ENCODE assay signal across 1 cellular context in the genomic region with DNA sequence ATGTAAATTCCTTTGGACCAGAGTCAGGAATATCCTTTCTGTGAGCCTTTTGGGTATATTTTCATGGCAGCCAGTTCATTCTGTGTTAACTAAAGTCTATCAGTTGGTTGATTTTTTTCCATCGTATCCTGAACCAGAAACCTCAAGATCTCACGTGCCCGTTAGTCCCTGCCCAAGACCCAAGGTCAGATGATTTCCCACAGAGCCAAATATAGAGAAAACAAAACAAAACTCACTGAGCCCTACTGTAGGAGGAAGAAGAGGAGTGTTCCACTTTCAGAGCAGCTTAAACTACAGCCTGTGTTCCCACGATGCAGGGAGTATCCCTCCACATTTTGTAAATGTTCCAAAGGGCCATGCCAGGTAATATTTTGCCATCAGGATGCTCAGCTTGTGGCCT.
TF ChIP-seq lines count a peak whose summit lies in the region.

No MANE protein-coding gene starts in this region.

TF ChIP-seq in GM12878, 131 proteins besides CTCF, POLR2A, EP300 and RAD21 (continued from another document):
- TF ChIP-seq, protein P1, sequence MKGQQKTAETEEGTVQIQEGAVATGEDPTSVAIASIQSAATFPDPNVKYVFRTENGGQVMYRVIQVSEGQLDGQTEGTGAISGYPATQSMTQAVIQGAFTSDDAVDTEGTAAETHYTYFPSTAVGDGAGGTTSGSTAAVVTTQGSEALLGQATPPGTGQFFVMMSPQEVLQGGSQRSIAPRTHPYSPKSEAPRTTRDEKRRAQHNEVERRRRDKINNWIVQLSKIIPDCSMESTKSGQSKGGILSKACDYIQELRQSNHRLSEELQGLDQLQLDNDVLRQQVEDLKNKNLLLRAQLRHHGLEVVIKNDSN (IDR thresholded peaks at IDR 0.05; ENCODE audit: borderline replicate concordance, extremely low read length, insufficient read depth, low read depth, low read length): no peak
- no peak for TF ChIP-seq CEBPB (IDR thresholded peaks at IDR 0.05; ENCODE audit: borderline replicate concordance in 1 of 2, low read depth in 2 of 2, low read length in 2 of 2)
- TF ChIP-seq, protein P2, sequence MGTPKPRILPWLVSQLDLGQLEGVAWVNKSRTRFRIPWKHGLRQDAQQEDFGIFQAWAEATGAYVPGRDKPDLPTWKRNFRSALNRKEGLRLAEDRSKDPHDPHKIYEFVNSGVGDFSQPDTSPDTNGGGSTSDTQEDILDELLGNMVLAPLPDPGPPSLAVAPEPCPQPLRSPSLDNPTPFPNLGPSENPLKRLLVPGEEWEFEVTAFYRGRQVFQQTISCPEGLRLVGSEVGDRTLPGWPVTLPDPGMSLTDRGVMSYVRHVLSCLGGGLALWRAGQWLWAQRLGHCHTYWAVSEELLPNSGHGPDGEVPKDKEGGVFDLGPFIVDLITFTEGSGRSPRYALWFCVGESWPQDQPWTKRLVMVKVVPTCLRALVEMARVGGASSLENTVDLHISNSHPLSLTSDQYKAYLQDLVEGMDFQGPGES (IDR thresholded peaks at IDR 0.05): no peak
- TF ChIP-seq HDGF (IDR thresholded peaks at IDR 0.05): no peak
- TF ChIP-seq RUNX3 (IDR thresholded peaks at IDR 0.05; ENCODE audit: low read length): peak; percentile 82
- TF ChIP-seq FOXM1 (IDR thresholded peaks at IDR 0.05; ENCODE audit: low read depth, low read length): 0 out of 2 replicates have a peak, but pooled peaks have one; percentile 18
- no peak for TF ChIP-seq HDAC2 (IDR thresholded peaks at IDR 0.05)
- TF ChIP-seq POU2F2 (IDR thresholded peaks at IDR 0.05; ENCODE audit: borderline replicate concordance, low read depth, low read length): no peak
- no peak for TF ChIP-seq CBX3 (IDR thresholded peaks at IDR 0.05; ENCODE audit: borderline replicate concordance, low read depth)
- peak in 1 of 2 experiments; percentile 78; a peak in 2 of 4 replicates for TF ChIP-seq SRF (IDR thresholded peaks at IDR 0.05; ENCODE audit: low read depth in 2 of 2, low read length in 2 of 2)
- TF ChIP-seq, protein P3, sequence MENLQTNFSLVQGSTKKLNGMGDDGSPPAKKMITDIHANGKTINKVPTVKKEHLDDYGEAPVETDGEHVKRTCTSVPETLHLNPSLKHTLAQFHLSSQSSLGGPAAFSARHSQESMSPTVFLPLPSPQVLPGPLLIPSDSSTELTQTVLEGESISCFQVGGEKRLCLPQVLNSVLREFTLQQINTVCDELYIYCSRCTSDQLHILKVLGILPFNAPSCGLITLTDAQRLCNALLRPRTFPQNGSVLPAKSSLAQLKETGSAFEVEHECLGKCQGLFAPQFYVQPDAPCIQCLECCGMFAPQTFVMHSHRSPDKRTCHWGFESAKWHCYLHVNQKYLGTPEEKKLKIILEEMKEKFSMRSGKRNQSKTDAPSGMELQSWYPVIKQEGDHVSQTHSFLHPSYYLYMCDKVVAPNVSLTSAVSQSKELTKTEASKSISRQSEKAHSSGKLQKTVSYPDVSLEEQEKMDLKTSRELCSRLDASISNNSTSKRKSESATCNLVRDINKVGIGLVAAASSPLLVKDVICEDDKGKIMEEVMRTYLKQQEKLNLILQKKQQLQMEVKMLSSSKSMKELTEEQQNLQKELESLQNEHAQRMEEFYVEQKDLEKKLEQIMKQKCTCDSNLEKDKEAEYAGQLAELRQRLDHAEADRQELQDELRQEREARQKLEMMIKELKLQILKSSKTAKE (IDR thresholded peaks at IDR 0.05; ENCODE audit: low read depth, poor library complexity, severe bottlenecking): no peak
- TF ChIP-seq EZH2 (IDR thresholded peaks at IDR 0.05; ENCODE audit: borderline replicate concordance, control insufficient read depth, low read depth, low read length): no peak
- TF ChIP-seq SREBF1 (IDR thresholded peaks at IDR 0.05; ENCODE audit: low read length): no peak
- no peak for TF ChIP-seq IRF4 (IDR thresholded peaks at IDR 0.05; ENCODE audit: low read depth, low read length)
- peak; percentile 84 to 87 for TF ChIP-seq BHLHE40 (IDR thresholded peaks at IDR 0.05; ENCODE audit: borderline replicate concordance in 1 of 2, low read depth in 2 of 2, low read length in 1 of 2)
- peak in 1 of 2 experiments; percentile 38; a peak in 2 of 4 replicates for TF ChIP-seq IKZF2 (IDR thresholded peaks at IDR 0.05)
- no peak for TF ChIP-seq RCOR1 (conservative IDR thresholded peaks at IDR 0.05; ENCODE audit: low read depth, low read length)
- no peak for TF ChIP-seq ZNF274 (IDR thresholded peaks at IDR 0.05; ENCODE audit: insufficient read depth, insufficient read length)
- TF ChIP-seq GATAD2B (conservative IDR thresholded peaks at IDR 0.05; ENCODE audit: low read depth): 0 out of 2 replicates have a peak, but pooled peaks have one; percentile 47
- TF ChIP-seq SP1 (IDR thresholded peaks at IDR 0.05; ENCODE audit: low read depth, low read length): no peak
- TF ChIP-seq, protein P4, sequence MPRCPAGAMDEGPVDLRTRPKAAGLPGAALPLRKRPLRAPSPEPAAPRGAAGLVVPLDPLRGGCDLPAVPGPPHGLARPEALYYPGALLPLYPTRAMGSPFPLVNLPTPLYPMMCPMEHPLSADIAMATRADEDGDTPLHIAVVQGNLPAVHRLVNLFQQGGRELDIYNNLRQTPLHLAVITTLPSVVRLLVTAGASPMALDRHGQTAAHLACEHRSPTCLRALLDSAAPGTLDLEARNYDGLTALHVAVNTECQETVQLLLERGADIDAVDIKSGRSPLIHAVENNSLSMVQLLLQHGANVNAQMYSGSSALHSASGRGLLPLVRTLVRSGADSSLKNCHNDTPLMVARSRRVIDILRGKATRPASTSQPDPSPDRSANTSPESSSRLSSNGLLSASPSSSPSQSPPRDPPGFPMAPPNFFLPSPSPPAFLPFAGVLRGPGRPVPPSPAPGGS (IDR thresholded peaks at IDR 0.05; ENCODE audit: borderline replicate concordance, insufficient read depth, low read depth, low read length, poor library complexity, severe bottlenecking): no peak
- no peak for TF ChIP-seq PAX5 (IDR thresholded peaks at IDR 0.05; ENCODE audit: borderline replicate concordance, low read depth, low read length)
- TF ChIP-seq, protein P5, sequence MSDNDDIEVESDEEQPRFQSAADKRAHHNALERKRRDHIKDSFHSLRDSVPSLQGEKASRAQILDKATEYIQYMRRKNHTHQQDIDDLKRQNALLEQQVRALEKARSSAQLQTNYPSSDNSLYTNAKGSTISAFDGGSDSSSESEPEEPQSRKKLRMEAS (IDR thresholded peaks at IDR 0.05; ENCODE audit: low read depth, low read length): no peak
- TF ChIP-seq RAD51 (IDR thresholded peaks at IDR 0.05): peak; percentile 58
- TF ChIP-seq CBFB (IDR thresholded peaks at IDR 0.05; ENCODE audit: low read depth): 0 out of 2 replicates have a peak, but pooled peaks have one; percentile 11
- no peak for TF ChIP-seq TCF12 (IDR thresholded peaks at IDR 0.05; ENCODE audit: low read depth, low read length)
- TF ChIP-seq, protein P6, sequence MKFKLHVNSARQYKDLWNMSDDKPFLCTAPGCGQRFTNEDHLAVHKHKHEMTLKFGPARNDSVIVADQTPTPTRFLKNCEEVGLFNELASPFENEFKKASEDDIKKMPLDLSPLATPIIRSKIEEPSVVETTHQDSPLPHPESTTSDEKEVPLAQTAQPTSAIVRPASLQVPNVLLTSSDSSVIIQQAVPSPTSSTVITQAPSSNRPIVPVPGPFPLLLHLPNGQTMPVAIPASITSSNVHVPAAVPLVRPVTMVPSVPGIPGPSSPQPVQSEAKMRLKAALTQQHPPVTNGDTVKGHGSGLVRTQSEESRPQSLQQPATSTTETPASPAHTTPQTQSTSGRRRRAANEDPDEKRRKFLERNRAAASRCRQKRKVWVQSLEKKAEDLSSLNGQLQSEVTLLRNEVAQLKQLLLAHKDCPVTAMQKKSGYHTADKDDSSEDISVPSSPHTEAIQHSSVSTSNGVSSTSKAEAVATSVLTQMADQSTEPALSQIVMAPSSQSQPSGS (IDR thresholded peaks at IDR 0.05; ENCODE audit: low read length): peak; percentile 5; the same call in 1 of the 2 replicates
- TF ChIP-seq, protein P7, sequence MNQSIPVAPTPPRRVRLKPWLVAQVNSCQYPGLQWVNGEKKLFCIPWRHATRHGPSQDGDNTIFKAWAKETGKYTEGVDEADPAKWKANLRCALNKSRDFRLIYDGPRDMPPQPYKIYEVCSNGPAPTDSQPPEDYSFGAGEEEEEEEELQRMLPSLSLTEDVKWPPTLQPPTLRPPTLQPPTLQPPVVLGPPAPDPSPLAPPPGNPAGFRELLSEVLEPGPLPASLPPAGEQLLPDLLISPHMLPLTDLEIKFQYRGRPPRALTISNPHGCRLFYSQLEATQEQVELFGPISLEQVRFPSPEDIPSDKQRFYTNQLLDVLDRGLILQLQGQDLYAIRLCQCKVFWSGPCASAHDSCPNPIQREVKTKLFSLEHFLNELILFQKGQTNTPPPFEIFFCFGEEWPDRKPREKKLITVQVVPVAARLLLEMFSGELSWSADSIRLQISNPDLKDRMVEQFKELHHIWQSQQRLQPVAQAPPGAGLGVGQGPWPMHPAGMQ (IDR thresholded peaks at IDR 0.05; ENCODE audit: borderline replicate concordance): no peak
- peak; percentile 50; the same call in 1 of the 2 replicates for TF ChIP-seq IKZF1 (conservative IDR thresholded peaks at IDR 0.05)
- TF ChIP-seq, protein P8, sequence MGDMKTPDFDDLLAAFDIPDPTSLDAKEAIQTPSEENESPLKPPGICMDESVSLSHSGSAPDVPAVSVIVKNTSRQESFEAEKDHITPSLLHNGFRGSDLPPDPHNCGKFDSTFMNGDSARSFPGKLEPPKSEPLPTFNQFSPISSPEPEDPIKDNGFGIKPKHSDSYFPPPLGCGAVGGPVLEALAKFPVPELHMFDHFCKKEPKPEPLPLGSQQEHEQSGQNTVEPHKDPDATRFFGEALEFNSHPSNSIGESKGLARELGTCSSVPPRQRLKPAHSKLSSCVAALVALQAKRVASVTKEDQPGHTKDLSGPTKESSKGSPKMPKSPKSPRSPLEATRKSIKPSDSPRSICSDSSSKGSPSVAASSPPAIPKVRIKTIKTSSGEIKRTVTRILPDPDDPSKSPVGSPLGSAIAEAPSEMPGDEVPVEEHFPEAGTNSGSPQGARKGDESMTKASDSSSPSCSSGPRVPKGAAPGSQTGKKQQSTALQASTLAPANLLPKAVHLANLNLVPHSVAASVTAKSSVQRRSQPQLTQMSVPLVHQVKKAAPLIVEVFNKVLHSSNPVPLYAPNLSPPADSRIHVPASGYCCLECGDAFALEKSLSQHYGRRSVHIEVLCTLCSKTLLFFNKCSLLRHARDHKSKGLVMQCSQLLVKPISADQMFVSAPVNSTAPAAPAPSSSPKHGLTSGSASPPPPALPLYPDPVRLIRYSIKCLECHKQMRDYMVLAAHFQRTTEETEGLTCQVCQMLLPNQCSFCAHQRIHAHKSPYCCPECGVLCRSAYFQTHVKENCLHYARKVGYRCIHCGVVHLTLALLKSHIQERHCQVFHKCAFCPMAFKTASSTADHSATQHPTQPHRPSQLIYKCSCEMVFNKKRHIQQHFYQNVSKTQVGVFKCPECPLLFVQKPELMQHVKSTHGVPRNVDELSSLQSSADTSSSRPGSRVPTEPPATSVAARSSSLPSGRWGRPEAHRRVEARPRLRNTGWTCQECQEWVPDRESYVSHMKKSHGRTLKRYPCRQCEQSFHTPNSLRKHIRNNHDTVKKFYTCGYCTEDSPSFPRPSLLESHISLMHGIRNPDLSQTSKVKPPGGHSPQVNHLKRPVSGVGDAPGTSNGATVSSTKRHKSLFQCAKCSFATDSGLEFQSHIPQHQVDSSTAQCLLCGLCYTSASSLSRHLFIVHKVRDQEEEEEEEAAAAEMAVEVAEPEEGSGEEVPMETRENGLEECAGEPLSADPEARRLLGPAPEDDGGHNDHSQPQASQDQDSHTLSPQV (IDR thresholded peaks at IDR 0.05): no peak
- TF ChIP-seq MEF2A (IDR thresholded peaks at IDR 0.05; ENCODE audit: insufficient read depth, low read depth, low read length): peak; percentile 75
- TF ChIP-seq HDAC6 (IDR thresholded peaks at IDR 0.05; ENCODE audit: unreplicated experiment): no peak
- TF ChIP-seq CREB1 (IDR thresholded peaks at IDR 0.05; ENCODE audit: low read depth): no peak
TF ChIP-seq in GM12878: peak in this region for 13.
